ENCODE assay signal across 1 cellular context in the genomic region with DNA sequence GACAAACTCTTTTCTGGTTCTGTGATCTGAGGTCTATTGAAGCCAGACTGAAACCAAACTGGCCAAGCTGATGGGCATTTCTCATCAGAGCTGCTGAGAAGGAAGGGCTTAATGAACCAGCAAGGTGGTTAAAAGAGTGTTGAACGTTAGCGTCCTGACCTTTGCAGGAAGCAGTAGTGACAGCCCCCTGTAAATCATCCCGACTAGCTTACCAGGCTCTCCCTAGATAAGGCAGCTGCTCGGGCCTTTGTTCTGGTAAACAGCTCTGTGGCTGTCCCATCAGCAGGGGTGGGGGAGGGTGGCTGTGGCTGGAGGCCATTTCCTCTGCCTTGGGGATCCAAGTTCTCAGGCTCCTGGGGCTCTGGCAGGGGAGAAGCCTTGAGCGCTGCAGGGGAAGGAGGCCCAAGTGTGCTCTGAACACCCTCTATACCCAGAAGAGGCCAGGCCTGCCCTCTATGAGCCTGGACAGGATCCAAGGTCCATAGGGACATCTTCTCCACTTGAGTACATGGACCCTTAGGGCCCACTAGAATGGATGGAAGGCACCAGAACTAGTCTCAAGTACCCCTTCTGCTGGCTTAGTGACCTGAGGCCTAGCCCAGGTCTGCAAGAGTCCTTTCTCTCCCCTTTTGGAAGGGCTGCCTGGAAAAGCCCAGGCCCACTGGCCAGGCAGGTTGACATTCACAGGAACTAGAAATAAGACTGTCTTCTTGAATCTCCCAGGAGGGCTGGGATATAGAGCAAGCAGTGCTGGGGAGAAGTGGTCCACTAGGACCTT.
TF ChIP-seq lines count a peak whose summit lies in the region.

No MANE protein-coding gene starts in this region.

TF ChIP-seq in K562, 482 proteins besides CTCF, POLR2A, EP300 and RAD21 (continued from another document and continues in another):
- TF ChIP-seq, protein P1, sequence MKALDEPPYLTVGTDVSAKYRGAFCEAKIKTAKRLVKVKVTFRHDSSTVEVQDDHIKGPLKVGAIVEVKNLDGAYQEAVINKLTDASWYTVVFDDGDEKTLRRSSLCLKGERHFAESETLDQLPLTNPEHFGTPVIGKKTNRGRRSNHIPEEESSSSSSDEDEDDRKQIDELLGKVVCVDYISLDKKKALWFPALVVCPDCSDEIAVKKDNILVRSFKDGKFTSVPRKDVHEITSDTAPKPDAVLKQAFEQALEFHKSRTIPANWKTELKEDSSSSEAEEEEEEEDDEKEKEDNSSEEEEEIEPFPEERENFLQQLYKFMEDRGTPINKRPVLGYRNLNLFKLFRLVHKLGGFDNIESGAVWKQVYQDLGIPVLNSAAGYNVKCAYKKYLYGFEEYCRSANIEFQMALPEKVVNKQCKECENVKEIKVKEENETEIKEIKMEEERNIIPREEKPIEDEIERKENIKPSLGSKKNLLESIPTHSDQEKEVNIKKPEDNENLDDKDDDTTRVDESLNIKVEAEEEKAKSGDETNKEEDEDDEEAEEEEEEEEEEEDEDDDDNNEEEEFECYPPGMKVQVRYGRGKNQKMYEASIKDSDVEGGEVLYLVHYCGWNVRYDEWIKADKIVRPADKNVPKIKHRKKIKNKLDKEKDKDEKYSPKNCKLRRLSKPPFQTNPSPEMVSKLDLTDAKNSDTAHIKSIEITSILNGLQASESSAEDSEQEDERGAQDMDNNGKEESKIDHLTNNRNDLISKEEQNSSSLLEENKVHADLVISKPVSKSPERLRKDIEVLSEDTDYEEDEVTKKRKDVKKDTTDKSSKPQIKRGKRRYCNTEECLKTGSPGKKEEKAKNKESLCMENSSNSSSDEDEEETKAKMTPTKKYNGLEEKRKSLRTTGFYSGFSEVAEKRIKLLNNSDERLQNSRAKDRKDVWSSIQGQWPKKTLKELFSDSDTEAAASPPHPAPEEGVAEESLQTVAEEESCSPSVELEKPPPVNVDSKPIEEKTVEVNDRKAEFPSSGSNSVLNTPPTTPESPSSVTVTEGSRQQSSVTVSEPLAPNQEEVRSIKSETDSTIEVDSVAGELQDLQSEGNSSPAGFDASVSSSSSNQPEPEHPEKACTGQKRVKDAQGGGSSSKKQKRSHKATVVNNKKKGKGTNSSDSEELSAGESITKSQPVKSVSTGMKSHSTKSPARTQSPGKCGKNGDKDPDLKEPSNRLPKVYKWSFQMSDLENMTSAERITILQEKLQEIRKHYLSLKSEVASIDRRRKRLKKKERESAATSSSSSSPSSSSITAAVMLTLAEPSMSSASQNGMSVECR (CRISPR knock-in tag; IDR thresholded peaks at IDR 0.05), result no peak
- TF ChIP-seq ZHX1 (conservative IDR thresholded peaks at IDR 0.05; ENCODE audit: low read length), result peak; percentile 79; the same call in 1 of the 2 replicates
- peak; percentile 84; the same call in 1 of the 2 replicates for TF ChIP-seq KLF6 (CRISPR knock-in tag; IDR thresholded peaks at IDR 0.05; ENCODE audit: borderline replicate concordance)
- peak; percentile 85 for TF ChIP-seq CREM (IDR thresholded peaks at IDR 0.05; ENCODE audit: low read depth)
- peak in 1 of 2 experiments; percentile 83; a peak in 1 of 4 replicates for TF ChIP-seq NONO (IDR thresholded peaks at IDR 0.05; ENCODE audit: low read depth in 2 of 2, low read length in 1 of 2)
- TF ChIP-seq, protein P2, sequence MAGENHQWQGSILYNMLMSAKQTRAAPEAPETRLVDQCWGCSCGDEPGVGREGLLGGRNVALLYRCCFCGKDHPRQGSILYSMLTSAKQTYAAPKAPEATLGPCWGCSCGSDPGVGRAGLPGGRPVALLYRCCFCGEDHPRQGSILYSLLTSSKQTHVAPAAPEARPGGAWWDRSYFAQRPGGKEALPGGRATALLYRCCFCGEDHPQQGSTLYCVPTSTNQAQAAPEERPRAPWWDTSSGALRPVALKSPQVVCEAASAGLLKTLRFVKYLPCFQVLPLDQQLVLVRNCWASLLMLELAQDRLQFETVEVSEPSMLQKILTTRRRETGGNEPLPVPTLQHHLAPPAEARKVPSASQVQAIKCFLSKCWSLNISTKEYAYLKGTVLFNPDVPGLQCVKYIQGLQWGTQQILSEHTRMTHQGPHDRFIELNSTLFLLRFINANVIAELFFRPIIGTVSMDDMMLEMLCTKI (IDR thresholded peaks at IDR 0.05; ENCODE audit: partially characterized antibody), result no peak
- TF ChIP-seq SREBF2 (CRISPR knock-in tag; IDR thresholded peaks at IDR 0.05), result no peak
- TF ChIP-seq L3MBTL2 (IDR thresholded peaks at IDR 0.05), result peak; percentile 65
- TF ChIP-seq HDAC2 (IDR thresholded peaks at IDR 0.05), result peak; percentile 80
- no peak; the same call in 1 of the 2 replicates for TF ChIP-seq NCOA6 (IDR thresholded peaks at IDR 0.05)
- peak; percentile 20; the same call in 1 of the 2 replicates for TF ChIP-seq DIDO1 (tag; IDR thresholded peaks at IDR 0.05; ENCODE audit: low read depth)
- TF ChIP-seq RBM25 (IDR thresholded peaks at IDR 0.05; ENCODE audit: low read depth, low read length, severe bottlenecking), result no peak
- peak; percentile 57 to 84; a peak in 2 of 4 replicates for TF ChIP-seq ETV6 (IDR thresholded peaks at IDR 0.05; ENCODE audit: borderline replicate concordance in 1 of 2, low read depth in 2 of 2, low read length in 1 of 2)
- TF ChIP-seq ETV6 (CRISPR knock-in tag; IDR thresholded peaks at IDR 0.05; ENCODE audit: borderline replicate concordance), result peak; percentile 71; the same call in 1 of the 2 replicates
- peak; percentile 99 for TF ChIP-seq ZNF592 (IDR thresholded peaks at IDR 0.05)
- TF ChIP-seq ZEB2 (IDR thresholded peaks at IDR 0.05), result peak; percentile 92
- no peak for TF ChIP-seq ZNF57 (CRISPR knock-in tag; IDR thresholded peaks at IDR 0.05)
- peak; percentile 95 for TF ChIP-seq NEUROD1 (IDR thresholded peaks at IDR 0.05; ENCODE audit: borderline replicate concordance, low read depth, low read length, partially characterized antibody)
- peak; percentile 65; the same call in 1 of the 2 replicates for TF ChIP-seq BACH1 (tag; IDR thresholded peaks at IDR 0.05)
- no peak; the same call in 1 of the 2 replicates for TF ChIP-seq GTF2E2 (tag; IDR thresholded peaks at IDR 0.05)
- TF ChIP-seq KLF10 (CRISPR knock-in tag; IDR thresholded peaks at IDR 0.05), result no peak
- no peak for TF ChIP-seq BMI1 (IDR thresholded peaks at IDR 0.05; ENCODE audit: low read length)
- TF ChIP-seq ETV1 (tag; conservative IDR thresholded peaks at IDR 0.05; ENCODE audit: low read depth), result peak; percentile 99
- no peak for TF ChIP-seq HNRNPLL (IDR thresholded peaks at IDR 0.05; ENCODE audit: low read depth, low read length, poor library complexity, severe bottlenecking)
- TF ChIP-seq CBX3 (IDR thresholded peaks at IDR 0.05; ENCODE audit: borderline replicate concordance in 1 of 2, low read length in 2 of 2), result peak in 1 of 2 experiments; percentile 92; a peak in 2 of 3 replicates
- TF ChIP-seq STAG1 (CRISPR knock-in tag; IDR thresholded peaks at IDR 0.05; ENCODE audit: borderline replicate concordance), result no peak
- no peak for TF ChIP-seq ZNF695 (CRISPR knock-in tag; IDR thresholded peaks at IDR 0.05)
- peak; percentile 96 for TF ChIP-seq GATAD2B (IDR thresholded peaks at IDR 0.05; ENCODE audit: borderline replicate concordance)
- no peak for TF ChIP-seq ZNF407 (IDR thresholded peaks at IDR 0.05; ENCODE audit: low read depth)
- TF ChIP-seq SRSF9 (IDR thresholded peaks at IDR 0.05; ENCODE audit: borderline replicate concordance, low read depth, low read length), result no peak
- peak; percentile 78; the same call in 1 of the 2 replicates for TF ChIP-seq ZNF76 (CRISPR knock-in tag; IDR thresholded peaks at IDR 0.05; ENCODE audit: borderline replicate concordance)
- 0 out of 2 replicates have a peak, but pooled peaks have one; percentile 37 for TF ChIP-seq EHMT2 (IDR thresholded peaks at IDR 0.05)
- TF ChIP-seq ZNF699 (CRISPR knock-in tag; IDR thresholded peaks at IDR 0.05; ENCODE audit: insufficient replicate concordance), result no peak
